Comparison of ENCODE assay signal across 13 cellular contexts in the genomic region with DNA sequence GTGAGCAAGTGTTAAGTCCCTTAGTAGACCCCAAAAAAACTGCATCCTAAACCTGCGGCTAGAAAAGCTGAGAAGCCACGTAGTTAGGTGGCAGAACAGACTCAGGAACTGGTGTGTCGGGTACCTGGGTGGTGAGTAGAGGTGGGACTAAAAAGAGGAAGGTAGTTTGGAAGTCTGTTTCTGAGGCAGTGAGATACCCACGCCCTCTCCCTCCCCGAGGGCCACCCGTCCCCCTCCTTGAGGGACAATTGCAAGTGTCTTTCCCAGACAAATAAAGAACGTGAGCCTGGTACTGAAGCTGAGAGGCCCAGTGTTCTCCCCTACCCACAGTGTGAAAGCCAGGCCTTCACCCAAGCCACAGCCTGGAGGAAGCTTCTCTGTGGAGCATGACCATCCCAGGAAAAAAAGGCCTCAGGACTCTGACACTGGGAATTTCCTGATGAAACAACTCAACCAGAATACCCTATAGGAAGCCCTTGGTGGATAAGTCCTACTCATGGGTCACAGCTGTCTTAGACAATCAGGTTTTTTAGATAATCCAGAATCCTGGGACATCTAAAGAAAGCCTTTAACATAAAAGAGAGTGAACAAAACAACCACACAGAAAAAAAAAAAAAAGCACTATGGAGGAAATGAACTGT. TPM values are rescaled to one million over a fixed set of nuclear protein-coding genes. Genes with fewer than 3 reads are reported as not detected.
A peak's percentile ranks its signal among the peaks of the same experiment; 100 is the strongest.
DNase-seq lines count a peak whose midpoint lies in the region; ATAC-seq, FAIRE-seq and TF ChIP-seq lines count a peak whose summit lies in the region.
"Had no signal": no experiment of that assay in that cellular context is flagged by ENCODE, and none has a peak within 500 bp of the region (broad histone marks: within the 10 kb centered on the region; RNA-seq: fewer than 3 reads in every experiment).

No MANE protein-coding gene starts in this region.

- intact Hi-C loops in spleen (cut with DNase I; ENCODE audit: low total_unique reads): no loop called here

- peaks cover 12% of the 10 kb centered on the region for H3K4me1 Mint-ChIP-seq in activated naive CD8-positive, alpha-beta T cell treated with anti-CD3 and anti-CD28 coated beads for 36 hours
- H3K4me1 Mint-ChIP-seq: activated naive CD4-positive, alpha-beta T cell treated with anti-CD3 and anti-CD28 coated beads, Interleukin-2, amount 50 U/mL, for 24 hours had no signal

- no peaks in the 10 kb centered on the region for H3K27me3 Mint-ChIP-seq in activated naive CD8-positive, alpha-beta T cell treated with anti-CD3 and anti-CD28 coated beads for 36 hours
- H3K27me3 Mint-ChIP-seq: activated naive CD4-positive, alpha-beta T cell treated with anti-CD3 and anti-CD28 coated beads, Interleukin-2, amount 50 U/mL, for 24 hours had no signal

- peak; percentile 56 for ATAC-seq in HG03095 (IDR thresholded peaks at IDR 0.05; ENCODE audit: unreplicated experiment)
- ATAC-seq in GM21423 (IDR thresholded peaks at IDR 0.05; ENCODE audit: unreplicated experiment): no peak

- no peaks in the 10 kb centered on the region for H3K27me3 ChIP-seq in spleen (replicated peaks in 1 of 7)
- H3K27me3 ChIP-seq: tibial artery had no signal

- H3K4me3 ChIP-seq in spleen: no peak overlapping the region
- H3K4me3 ChIP-seq: tibial artery had no signal

- DNase-seq in GM19239 (ENCODE audit: insufficient read length, low spot score) (no peak), spleen (peak; percentile 83), NCI-H2029 treated with DMSO at 0.1 percent for 48 hours (lab: John Stamatoyannopoulos, UW) (no peak), kidney glomerular epithelial cell (lab: John Stamatoyannopoulos, UW) (no peak)
- DNase-seq in activated naive CD8-positive, alpha-beta T cell treated with anti-CD3 and anti-CD28 coated beads for 36 hours: no peak
- DNase-seq: DMS153, head of caudate nucleus, IMR-90, NCI-H2081, tibial artery had no signal

- H3K4me3 Mint-ChIP-seq in activated naive CD8-positive, alpha-beta T cell treated with anti-CD3 and anti-CD28 coated beads for 36 hours: no peak overlapping the region
- H3K4me3 Mint-ChIP-seq: activated naive CD4-positive, alpha-beta T cell treated with anti-CD3 and anti-CD28 coated beads, Interleukin-2, amount 50 U/mL, for 24 hours had no signal

- H3K27ac Mint-ChIP-seq in activated naive CD8-positive, alpha-beta T cell treated with anti-CD3 and anti-CD28 coated beads for 36 hours: peak overlapping the region; percentile 17
- H3K27ac Mint-ChIP-seq: activated naive CD4-positive, alpha-beta T cell treated with anti-CD3 and anti-CD28 coated beads, Interleukin-2, amount 50 U/mL, for 24 hours had no signal

- no peaks in the 10 kb centered on the region for H3K9me3 Mint-ChIP-seq in activated naive CD8-positive, alpha-beta T cell treated with anti-CD3 and anti-CD28 coated beads for 36 hours
- H3K9me3 Mint-ChIP-seq: activated naive CD4-positive, alpha-beta T cell treated with anti-CD3 and anti-CD28 coated beads, Interleukin-2, amount 50 U/mL, for 24 hours had no signal

- H3K36me3 ChIP-seq in spleen: no peaks in the 10 kb centered on the region
- H3K36me3 ChIP-seq: tibial artery had no signal

- peaks cover 0 to 70% (median 17%) of the 10 kb centered on the region in 6 donors for H3K4me1 ChIP-seq in spleen
- H3K4me1 ChIP-seq: tibial artery had no signal

- no peaks in the 10 kb centered on the region for H3K9me3 ChIP-seq in spleen
- H3K9me3 ChIP-seq: tibial artery had no signal

- peak overlapping the region in 7 of 8 donors; percentile 12 to 87 (median 77) for H3K27ac ChIP-seq in spleen
- H3K27ac ChIP-seq: tibial artery had no signal

- H3K36me3 Mint-ChIP-seq in activated naive CD8-positive, alpha-beta T cell treated with anti-CD3 and anti-CD28 coated beads for 36 hours: no peaks in the 10 kb centered on the region
- H3K36me3 Mint-ChIP-seq: activated naive CD4-positive, alpha-beta T cell treated with anti-CD3 and anti-CD28 coated beads, Interleukin-2, amount 50 U/mL, for 24 hours had no signal

- peak in 2 of 3 donors; percentile 7 to 50 for TF ChIP-seq POLR2A in spleen (IDR thresholded peaks at IDR 0.05)

- FAIRE-seq in GM19239 (lab: Jason Lieb, UNC): peak; percentile 95

- WGBS in spleen, 5 donors: 25 to 63% (median 42%) methylated on average over 5 to 7 of the region's 7 CpGs

- TF ChIP-seq CTCF in spleen (IDR thresholded peaks at IDR 0.05 in 8 of 11, conservative IDR thresholded peaks at IDR 0.05 in 3 of 11): no peak

RNA-seq across cellular contexts. Expression of a gene that starts 7.0 kb away (rescaled TPM):
- total RNA-seq in activated naive CD8-positive, alpha-beta T cell treated with anti-CD3 and anti-CD28 coated beads for 36 hours: 100 to 1,000 TPM; 290 to 294 TPM
- total RNA-seq in spleen: 1,000 to 10,000 TPM; 3,224 to 5,563 (median 4,811) TPM
- polyA plus RNA-seq in spleen: 1,000 to 10,000 TPM; 3,319 to 4,860 (median 4,644) TPM

RNA-seq across cellular contexts. Expression of a gene that starts 29.8 kb away (rescaled TPM):
- total RNA-seq in activated naive CD8-positive, alpha-beta T cell treated with anti-CD3 and anti-CD28 coated beads for 36 hours: 1,000 to 10,000 TPM; 2,978 to 3,004 TPM
- 1,000 to 10,000 TPM; 1,801 to 2,829 (median 2,025) TPM for total RNA-seq in spleen
- 1,000 to 10,000 TPM; 5,417 to 8,400 (median 8,329) TPM for polyA plus RNA-seq in spleen

Comparison
In these comparisons a context has a peak if more than half of its experiments do, and no peak if none do; other contexts are left out.
1. RNA of a gene that starts 7.0 kb away (total RNA-seq): 3,224 to 5,563 TPM in spleen; 290 to 294 TPM in activated naive CD8-positive, alpha-beta T cell treated with anti-CD3 and anti-CD28 coated beads for 36 hours; every median in the first group is over 10 times any median in the second.